In genomic region chr3:195186041-195186709, GRCh38 we compare ENCODE assay signal across 11 cellular contexts.
DNase-seq lines count a peak whose midpoint lies in the region; ATAC-seq, FAIRE-seq and TF ChIP-seq lines count a peak whose summit lies in the region.
"Had no signal": no experiment of that assay in that cellular context is flagged by ENCODE, and none has a peak within 500 bp of the region (broad histone marks: within the 10 kb centered on the region; RNA-seq: fewer than 3 reads in every experiment).

No MANE protein-coding gene starts in this region.

- DNase-seq in CD4-positive, alpha-beta T cell, result no peak
- no peak for DNase-seq in H9
- DNase-seq in GM12878 (ENCODE audit: low read depth, low spot score), result no peak
- no peak for DNase-seq in neural crest cell (ENCODE audit: low read depth, low spot score)
- no peak for DNase-seq in activated CD8-positive, alpha-beta memory T cell treated with anti-CD3 and anti-CD28 coated beads for 24 hours
- no peak for DNase-seq in NCI-H748 (lab: John Stamatoyannopoulos, UW; ENCODE audit: unreplicated experiment)
- DNase-seq in NCI-H1930 (lab: John Stamatoyannopoulos, UW), result no peak
- DNase-seq in activated T-cell treated with anti-CD3 and anti-CD28 coated beads, Interleukin-2, amount 50 U/mL, for 1 hour, result no peak
- DNase-seq: left cardiac atrium, NCI-H1417 had no signal

- no peak overlapping the region for H3T11ph ChIP-seq in H9 (ENCODE audit: low read length)

- no peak overlapping the region; the same call in 1 of the 2 replicates for H3K14ac ChIP-seq in H9 (ENCODE audit: insufficient read depth, low read length)

- no peaks in the 10 kb centered on the region for H3K27me3 ChIP-seq in CD4-positive, alpha-beta T cell (ENCODE audit: control insufficient read depth, insufficient read depth, low read length)
- no peaks in the 10 kb centered on the region for H3K27me3 ChIP-seq in H9 (ENCODE audit: insufficient read depth, low read length)
- no peaks in the 10 kb centered on the region for H3K27me3 ChIP-seq in GM12878 (replicated peaks in 1 of 2; ENCODE audit: control insufficient read depth in 2 of 2, insufficient read depth in 2 of 2, low read length in 1 of 2)

- no peak overlapping the region for H4K8ac ChIP-seq in H9 (replicated peaks; ENCODE audit: insufficient read length, low read depth, low read length)

- CTCF ChIA-PET in CD4-positive, alpha-beta T cell (lab: Charles Lee), result interaction anchor here (0.7 kb wide), 1 partner anchor 319 kb away, joined by 4 read pairs; no protein-coding TSS in a partner anchor
- CTCF ChIA-PET in GM12878 (lab: Yijun Ruan, JAX), result interaction anchor here (0.5 to 2.1 kb wide), 9 partner anchors 9 to 516 kb away, joined by 3 to 7 read pairs (median 4); no protein-coding TSS in a partner anchor

- in situ Hi-C loops in GM12878 (cut with MboI), result no loop called here

- H3K23me2 ChIP-seq in H9 (ENCODE audit: insufficient read length, low read depth, low read length, poor library complexity, severe bottlenecking), result no peaks in the 10 kb centered on the region

- H3K4me3 Mint-ChIP-seq in CD4-positive, alpha-beta T cell, result no peak overlapping the region
- H3K4me3 Mint-ChIP-seq in H9 (no peak overlapping the region), neural crest cell (peak overlapping the region; percentile 42)

- H3K18ac ChIP-seq in H9 (ENCODE audit: insufficient read length, low read depth, low read length), result no peak overlapping the region

- no peak overlapping the region for H2BK120ac ChIP-seq in H9 (ENCODE audit: low read depth, low read length, poor library complexity, severe bottlenecking)

- no TSS peak for BruUV-seq in GM12878 (replicated peaks; lab: Mats Ljungman, UMichigan)

- no peak for TF ChIP-seq RAD21 in GM12878 (IDR thresholded peaks at IDR 0.05; ENCODE audit: insufficient read depth, low read depth, low read length)

- H3K4me1 ChIP-seq in H9 (ENCODE audit: insufficient read depth, low read length), result peaks cover 21% of the 10 kb centered on the region
- peaks cover 6% of the 10 kb centered on the region for H3K4me1 ChIP-seq in GM12878 (ENCODE audit: control insufficient read depth, insufficient read depth, low read length)

- no peak overlapping the region for H2BK5ac ChIP-seq in H9 (ENCODE audit: insufficient read length, low read length)

- no peaks in the 10 kb centered on the region for H4K20me1 ChIP-seq in H9 (ENCODE audit: control insufficient read depth, insufficient read depth, insufficient read length)
- no peaks in the 10 kb centered on the region for H4K20me1 ChIP-seq in GM12878 (ENCODE audit: control insufficient read depth, insufficient read depth)

- H3K9me3 ChIP-seq in CD4-positive, alpha-beta T cell (ENCODE audit: control insufficient read depth, low read length), result peaks cover 2% of the 10 kb centered on the region
- H3K9me3 ChIP-seq in H9 (ENCODE audit: control insufficient read depth, low read depth, low read length), result no peaks in the 10 kb centered on the region
- H3K9me3 ChIP-seq in GM12878 (replicated peaks; ENCODE audit: control insufficient read depth, insufficient read depth, low read length), result peaks cover 2% of the 10 kb centered on the region; the same call in 1 of the 3 replicates

- no peak overlapping the region for H2BK12ac ChIP-seq in H9 (ENCODE audit: insufficient read length, low read depth, low read length)

- H3K27me3 Mint-ChIP-seq in CD4-positive, alpha-beta T cell, result no peaks in the 10 kb centered on the region
- H3K27me3 Mint-ChIP-seq in H9 (ENCODE audit: low read depth) (no peaks in the 10 kb centered on the region), neural crest cell (ENCODE audit: low read depth) (no peaks in the 10 kb centered on the region)

- ATAC-seq in CD4-positive, alpha-beta T cell (ENCODE audit: poor library complexity), result no peak
- ATAC-seq in GM12878, result peak; percentile 60
- ATAC-seq: left cardiac atrium had no signal

- H3K4me3 ChIP-seq in GM12878, result no peak overlapping the region

- no peak overlapping the region for H2AK5ac ChIP-seq in H9 (ENCODE audit: insufficient read length, low read length)

- TF ChIP-seq POLR2A in GM12878 (IDR thresholded peaks at IDR 0.05; ENCODE audit: low read depth, low read length), result no peak

- H3K27ac ChIP-seq in CD4-positive, alpha-beta T cell (ENCODE audit: low read depth, low read length), result no peak overlapping the region
- H3K27ac ChIP-seq in H9 (ENCODE audit: insufficient read length, low read depth, low read length), result no peak overlapping the region
- no peak overlapping the region; the same call in 1 of the 2 replicates for H3K27ac ChIP-seq in GM12878 (ENCODE audit: control insufficient read depth, insufficient read depth)

- intact Hi-C loops in CD4-positive, alpha-beta T cell (cut with DNase I, micrococcal nuclease), result no loop called here
- intact Hi-C loops in GM12878 (cut with micrococcal nuclease; ENCODE audit: unreplicated experiment), result no loop called here

- H3K27ac Mint-ChIP-seq in CD4-positive, alpha-beta T cell, result peak overlapping the region; percentile 15
- peak overlapping the region; percentile 14 to 65 (median 40); a peak in 3 of 7 replicates for H3K27ac Mint-ChIP-seq in H9
- H3K27ac Mint-ChIP-seq in neural crest cell (ENCODE audit: unreplicated experiment), result no peak overlapping the region

- no peak for TF ChIP-seq CTCF in CD4-positive, alpha-beta T cell (IDR thresholded peaks at IDR 0.05)
- TF ChIP-seq CTCF in H9 (conservative IDR thresholded peaks at IDR 0.05), result no peak
- TF ChIP-seq CTCF in GM12878 (IDR thresholded peaks at IDR 0.05 in 2 of 3, conservative IDR thresholded peaks at IDR 0.05 in 1 of 3; ENCODE audit: control insufficient read depth in 2 of 3, extremely low read depth in 1 of 3, insufficient read depth in 1 of 3, low read depth in 3 of 3, low read length in 3 of 3), result no peak
- no peak for TF ChIP-seq CTCF in neural crest cell (conservative IDR thresholded peaks at IDR 0.05)

- H3K56ac ChIP-seq in H9 (ENCODE audit: insufficient read length, low read depth, low read length), result no peak overlapping the region

- POLR2A ChIA-PET in CD4-positive, alpha-beta T cell (lab: Charles Lee), result no interaction called here
- POLR2A ChIA-PET in GM12878 (lab: Charles Lee), result interaction anchor here (0.7 to 1.7 kb wide), 7 partner anchors 11 to 57 kb away, joined by 3 to 9 read pairs (median 3); no protein-coding TSS in a partner anchor

- H4K91ac ChIP-seq in H9 (ENCODE audit: insufficient read length, low read depth, low read length), result no peak overlapping the region

- H3K4me1 Mint-ChIP-seq in CD4-positive, alpha-beta T cell (ENCODE audit: low read depth), result peaks cover 54% of the 10 kb centered on the region
- peaks cover 52 to 62% of the 10 kb centered on the region in 2 experiments for H3K4me1 Mint-ChIP-seq in H9
- peaks cover 73% of the 10 kb centered on the region for H3K4me1 Mint-ChIP-seq in neural crest cell

- no peak overlapping the region for H2BK20ac ChIP-seq in H9 (ENCODE audit: low read depth, low read length, poor library complexity, severe bottlenecking)

- RAD21 ChIA-PET in GM12878 (lab: Charles Lee; ENCODE audit: unreplicated experiment), result interaction anchor here (0.7 to 2.4 kb wide), 10 partner anchors 11 to 231 kb away, joined by 3 to 9 read pairs (median 3); no protein-coding TSS in a partner anchor

- no peak overlapping the region for H4K5ac ChIP-seq in H9 (ENCODE audit: insufficient read length, low read depth, low read length)

- H2AFZ ChIP-seq in H9 (ENCODE audit: low read length) (no peak overlapping the region), GM12878 (ENCODE audit: control insufficient read depth, low read depth, low read length) (peak overlapping the region; percentile 46)

- H3K36me3 Mint-ChIP-seq in CD4-positive, alpha-beta T cell (ENCODE audit: low read depth), result peaks cover 10% of the 10 kb centered on the region
- H3K36me3 Mint-ChIP-seq in H9 (ENCODE audit: insufficient read depth in 1 of 3, low read depth in 3 of 3) (peaks cover 4 to 7% (median 7%) of the 10 kb centered on the region in 3 experiments; a peak in 6 of 7 replicates), neural crest cell (ENCODE audit: low read depth) (peaks cover 8% of the 10 kb centered on the region)

- no peak for TF ChIP-seq EP300 in GM12878 (IDR thresholded peaks at IDR 0.05; ENCODE audit: borderline replicate concordance in 1 of 2, control insufficient read depth in 1 of 2, low read depth in 2 of 2, low read length in 2 of 2)

- H3K79me2 ChIP-seq in H9 (ENCODE audit: insufficient read depth, low read length), result no peaks in the 10 kb centered on the region; the same call in 1 of the 2 replicates
- H3K79me2 ChIP-seq in GM12878 (ENCODE audit: control insufficient read depth, insufficient read depth, low read length), result no peaks in the 10 kb centered on the region

- H3K36me3 ChIP-seq in GM12878 (ENCODE audit: control insufficient read depth in 2 of 2, insufficient read depth in 2 of 2, low read length in 1 of 2), result no peaks in the 10 kb centered on the region

- no peak overlapping the region for H3K4ac ChIP-seq in H9 (ENCODE audit: low read depth, low read length)

- no peak overlapping the region for H3K9ac ChIP-seq in H9 (ENCODE audit: extremely low read depth, insufficient read length, low read length)
- H3K9ac ChIP-seq in GM12878 (ENCODE audit: control insufficient read depth, insufficient read depth, low read length), result no peak overlapping the region

- no peak overlapping the region for H3K4me2 ChIP-seq in H9 (ENCODE audit: insufficient read depth, insufficient read length, low read length)
- peak overlapping the region; percentile 38 for H3K4me2 ChIP-seq in GM12878 (ENCODE audit: control insufficient read depth, insufficient read depth)

- no peak overlapping the region for H3K23ac ChIP-seq in H9 (ENCODE audit: insufficient read length, low read depth, low read length)

- SMC1A ChIA-PET in GM12878 (lab: Charles Lee; ENCODE audit: uncharacterized antibody, unreplicated experiment), result interaction anchor here (0.9 to 4.6 kb wide), 9 partner anchors 10 to 73 kb away, joined by 3 to 24 read pairs (median 6); no protein-coding TSS in a partner anchor

- H3K9me3 Mint-ChIP-seq in CD4-positive, alpha-beta T cell, result peaks cover 3% of the 10 kb centered on the region
- peaks cover 2 to 6% of the 10 kb centered on the region in 2 experiments; a peak in 4 of 5 replicates for H3K9me3 Mint-ChIP-seq in H9
- H3K9me3 Mint-ChIP-seq in neural crest cell, result peaks cover 3% of the 10 kb centered on the region

- no peaks in the 10 kb centered on the region for H3K79me1 ChIP-seq in H9 (ENCODE audit: insufficient read depth, low read depth, low read length, poor library complexity, severe bottlenecking)

- no peak overlapping the region for H2BK15ac ChIP-seq in H9 (ENCODE audit: low read depth, low read length)

- FAIRE-seq in GM12878 (lab: Jason Lieb, UNC), result peak; percentile 23
- FAIRE-seq: frontal cortex had no signal

- no CpG with 5 or more reads among the region's 9 CpGs for WGBS in H9 (ENCODE audit: extremely low coverage, insufficient read length, low lambda C conversion rate)
- WGBS in GM12878 (ENCODE audit: insufficient coverage, insufficient replicate concordance, low lambda C conversion rate, missing lambda C conversion rate), result 57% methylated on average over 9 of the region's 9 CpGs

TF ChIP-seq in GM12878, 131 proteins besides CTCF, POLR2A, EP300 and RAD21:
- no peak for TF ChIP-seq SREBF2 (IDR thresholded peaks at IDR 0.05; ENCODE audit: low read length)
- TF ChIP-seq SPI1 (IDR thresholded peaks at IDR 0.05; ENCODE audit: borderline replicate concordance, insufficient read depth, low read depth, low read length), result peak; percentile 3; the same call in 1 of the 2 replicates
